In genomic region chr10:83225781-83226180, GRCh38 we compare ENCODE assay signal across 15 cellular contexts.
DNase-seq lines count a peak whose midpoint lies in the region; ATAC-seq and TF ChIP-seq lines count a peak whose summit lies in the region.
"Had no signal": no experiment of that assay in that cellular context is flagged by ENCODE, and none has a peak within 500 bp of the region (broad histone marks: within the 10 kb centered on the region; RNA-seq: fewer than 3 reads in every experiment).

No MANE protein-coding gene starts in this region.

- DNase-seq in NCI-H510A treated with DMSO at 0.1 percent for 48 hours (lab: John Stamatoyannopoulos, UW) (peak; percentile 34), NCI-H510A (lab: John Stamatoyannopoulos, UW) (no peak), DMS53 (lab: John Stamatoyannopoulos, UW) (peak; percentile 89), LNCaP clone FGC (ENCODE audit: low read depth) (peak; percentile 85), cerebellum (ENCODE audit: low spot score) (no peak)
- DNase-seq: AML-193; Caco-2; Calu3; CD4-positive, alpha-beta T cell; CD8-positive, alpha-beta T cell; DMS79 treated with DMSO at 0.1 percent for 48 hours; GF-D8 had no signal

- no peak for ATAC-seq in HG02938 (IDR thresholded peaks at IDR 0.05; ENCODE audit: unreplicated experiment)
- ATAC-seq: A549; CD8-positive, alpha-beta T cell had no signal

- no peak for TF ChIP-seq CTCF in LNCaP clone FGC (IDR thresholded peaks at IDR 0.05; ENCODE audit: control insufficient read depth, extremely low read depth, insufficient read depth)

- peak overlapping the region; percentile 21; the same call in 1 of the 2 replicates for H3K4me3 ChIP-seq in LNCaP clone FGC (ENCODE audit: low read depth, low read length)
- H3K4me3 ChIP-seq: A549; BLaER1 treated with 17β-estradiol and CSF1 and Interleukin-3, amounts not matched to agents 10 nM and 100 nM had no signal

Comparison
In these comparisons a context has a peak if more than half of its experiments do, and no peak if none do; other contexts are left out.
1. DNase-seq: peak in NCI-H510A treated with DMSO at 0.1 percent for 48 hours (single experiment), DMS53 (single experiment) and LNCaP clone FGC (single experiment); none in NCI-H510A (single experiment) and cerebellum (single experiment).